9 cellular contexts compared by ENCODE assay signal in genomic region chr20:63479695-63480419, GRCh38. TPM values are rescaled to one million over a fixed set of nuclear protein-coding genes. Genes with fewer than 3 reads are reported as not detected.
"Had no signal": no experiment of that assay in that cellular context is flagged by ENCODE, and none has a peak within 500 bp of the region (broad histone marks: within the 10 kb centered on the region; RNA-seq: fewer than 3 reads in every experiment).

No MANE protein-coding gene starts in this region.

RNA-seq across cellular contexts. Expression of gene KCNQ2, which starts 7.4 kb away (rescaled TPM):
- total RNA-seq: activated B cell treated with CpG ODN at 0.5 μM for 24 hours; activated CD4-positive, alpha-beta memory T cell treated with anti-CD3 and anti-CD28 coated beads for 36 hours; activated naive CD4-positive, alpha-beta T cell treated with anti-CD3 and anti-CD28 coated beads for 36 hours; activated T-cell treated with anti-CD3 and anti-CD28 coated beads, Interleukin-2, amount 50 U/mL, for 4 hours; activated T-helper 1 cell treated with anti-CD3 and anti-CD28 coated beads, Interleukin-12 subunit alpha, Interleukin-12 subunit beta, Interleukin-2, Interleukin-4 antibody, amounts not matched to agents 30 ng/mL and 10 ng/mL and 1 ng/mL, durations not matched to agents 14 hours and 24 hours and 36 hours; SJSA1; T-helper 17 cell had no signal

RNA-seq across cellular contexts. Expression of gene PTK6, which starts 57.3 kb away (rescaled TPM):
- total RNA-seq: cerebellum, K562, SJSA1 had no signal
